Comparison of ENCODE assay signal across 1 cellular context in the genomic region with DNA sequence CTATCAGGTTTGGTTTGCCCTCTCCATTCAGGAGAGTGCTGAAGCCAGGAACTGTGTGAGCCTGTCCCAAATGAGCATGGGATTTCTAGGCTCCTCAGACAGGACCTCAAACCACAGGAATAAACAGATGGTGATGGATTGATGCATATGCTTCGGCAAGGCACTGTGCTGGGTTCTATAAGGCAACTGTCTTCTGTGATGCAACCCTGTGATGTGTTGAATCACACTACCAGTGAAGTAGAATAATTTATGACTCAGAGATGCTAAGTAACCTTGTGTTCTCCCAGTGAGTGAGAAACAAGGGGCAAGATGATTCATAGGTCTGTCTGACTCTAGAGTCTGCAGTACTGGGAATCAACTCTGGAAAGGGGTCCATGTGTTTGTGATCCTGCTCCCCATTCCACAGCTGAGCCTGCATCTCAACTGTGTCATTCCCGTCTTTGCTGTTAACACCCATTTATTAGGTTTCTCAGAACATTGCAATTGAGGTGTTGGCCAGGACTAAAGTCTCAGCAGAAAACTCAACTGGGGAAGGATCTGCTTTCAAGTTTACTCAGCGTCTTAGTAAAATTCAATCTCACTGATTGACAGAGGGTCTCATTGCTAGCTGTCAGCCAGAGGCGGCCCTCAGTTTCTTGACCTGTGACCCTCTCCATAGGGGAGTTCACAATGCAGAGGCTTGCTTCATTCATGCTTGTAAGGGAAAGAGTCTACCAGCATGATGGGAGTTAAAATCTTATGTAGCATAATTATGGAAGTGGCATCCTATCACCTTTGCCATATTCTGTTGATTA.
TF ChIP-seq lines count a peak whose summit lies in the region.

No MANE protein-coding gene starts in this region.

TF ChIP-seq in HepG2, 621 proteins besides CTCF, POLR2A, EP300 and RAD21 (continued from another document):
- TF ChIP-seq, protein P1, sequence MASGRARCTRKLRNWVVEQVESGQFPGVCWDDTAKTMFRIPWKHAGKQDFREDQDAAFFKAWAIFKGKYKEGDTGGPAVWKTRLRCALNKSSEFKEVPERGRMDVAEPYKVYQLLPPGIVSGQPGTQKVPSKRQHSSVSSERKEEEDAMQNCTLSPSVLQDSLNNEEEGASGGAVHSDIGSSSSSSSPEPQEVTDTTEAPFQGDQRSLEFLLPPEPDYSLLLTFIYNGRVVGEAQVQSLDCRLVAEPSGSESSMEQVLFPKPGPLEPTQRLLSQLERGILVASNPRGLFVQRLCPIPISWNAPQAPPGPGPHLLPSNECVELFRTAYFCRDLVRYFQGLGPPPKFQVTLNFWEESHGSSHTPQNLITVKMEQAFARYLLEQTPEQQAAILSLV (CRISPR knock-in tag; IDR thresholded peaks at IDR 0.05; ENCODE audit: borderline replicate concordance), result no peak
